In genomic region chr7:84492565-84493034, GRCh38 we compare ENCODE assay signal across 14 cellular contexts.
DNase-seq lines count a peak whose midpoint lies in the region; ATAC-seq and TF ChIP-seq lines count a peak whose summit lies in the region.
"Had no signal": no experiment of that assay in that cellular context is flagged by ENCODE, and none has a peak within 500 bp of the region (broad histone marks: within the 10 kb centered on the region; RNA-seq: fewer than 3 reads in every experiment).

No MANE protein-coding gene starts in this region.

- H4K20me1 ChIP-seq in neural cell (ENCODE audit: insufficient read depth), result no peaks in the 10 kb centered on the region
- H4K20me1 ChIP-seq: BLaER1 treated with 17β-estradiol and CSF1 and Interleukin-3, amounts not matched to agents 10 nM and 100 nM had no signal

- no peak for TF ChIP-seq RAD21 in neural cell (conservative IDR thresholded peaks at IDR 0.05)

- no peaks in the 10 kb centered on the region for H3K36me3 Mint-ChIP-seq in stimulated activated effector memory CD8-positive, alpha-beta T cell treated with anti-CD3 and anti-CD28 coated beads, Interleukin-12 subunit alpha, Interleukin-12 subunit beta, amount 100 ng/mL, for 72 hours

- no peaks in the 10 kb centered on the region for H3K4me1 Mint-ChIP-seq in stimulated activated effector memory CD8-positive, alpha-beta T cell treated with anti-CD3 and anti-CD28 coated beads, Interleukin-12 subunit alpha, Interleukin-12 subunit beta, amount 100 ng/mL, for 72 hours
- H3K4me1 Mint-ChIP-seq: activated CD4-positive, alpha-beta memory T cell treated with anti-CD3 and anti-CD28 coated beads, Interleukin-2, amount 10 ng/mL, durations not matched to agents 7 days and 5 days had no signal

- H2AFZ ChIP-seq in neural cell (ENCODE audit: low read depth, low read length), result no peak overlapping the region

- H3K9me2 ChIP-seq in neural cell (ENCODE audit: insufficient read depth, low read length), result no peaks in the 10 kb centered on the region

- H3K36me3 ChIP-seq in WERI-Rb-1 (no peaks in the 10 kb centered on the region), neural cell (ENCODE audit: insufficient read depth, low read length) (no peaks in the 10 kb centered on the region), A673 (ENCODE audit: insufficient read depth, low read length, poor library complexity, severe bottlenecking) (no peaks in the 10 kb centered on the region)
- H3K36me3 ChIP-seq: ascending aorta; BLaER1 treated with 17β-estradiol and CSF1 and Interleukin-3, amounts not matched to agents 10 nM and 100 nM had no signal

- H3K79me2 ChIP-seq in neural cell (replicated peaks; ENCODE audit: insufficient read depth, low read length), result no peaks in the 10 kb centered on the region

- no peak for ATAC-seq in HG02642 (IDR thresholded peaks at IDR 0.05; ENCODE audit: poor library complexity, unreplicated experiment)
- no peak for ATAC-seq in HG03469 (IDR thresholded peaks at IDR 0.05; ENCODE audit: unreplicated experiment)
- no peak for ATAC-seq in stimulated activated effector memory CD8-positive, alpha-beta T cell treated with anti-CD3 and anti-CD28 coated beads, Interleukin-12 subunit alpha, Interleukin-12 subunit beta, amount 100 ng/mL, for 72 hours

- H3K9me3 Mint-ChIP-seq in stimulated activated effector memory CD8-positive, alpha-beta T cell treated with anti-CD3 and anti-CD28 coated beads, Interleukin-12 subunit alpha, Interleukin-12 subunit beta, amount 100 ng/mL, for 72 hours, result peaks cover 11% of the 10 kb centered on the region
- H3K9me3 Mint-ChIP-seq: activated T-helper 2 cell treated with anti-CD3 and anti-CD28 coated beads, Interferon-gamma antibody, Interleukin-2, Interleukin-4, amounts not matched to agents 10 μg/mL and 5 μg/mL and 100 μg/mL, durations not matched to agents 14 hours and 24 hours and 36 hours had no signal

- H3K9ac ChIP-seq in neural cell (ENCODE audit: low read length), result no peak overlapping the region
- H3K9ac ChIP-seq: BLaER1 treated with 17β-estradiol and CSF1 and Interleukin-3, amounts not matched to agents 10 nM and 100 nM had no signal

- intact Hi-C loops in A673 (cut with micrococcal nuclease; ENCODE audit: unreplicated experiment), result loop anchor here (10.0 kb wide), 1 partner anchor 522 kb away; no protein-coding TSS in a partner anchor

- H3K9me3 ChIP-seq in WERI-Rb-1 (ENCODE audit: severe bottlenecking), result no peaks in the 10 kb centered on the region
- H3K9me3 ChIP-seq in neural cell (ENCODE audit: low read length), result no peaks in the 10 kb centered on the region
- no peaks in the 10 kb centered on the region for H3K9me3 ChIP-seq in A673 (ENCODE audit: low read depth, low read length, poor library complexity, severe bottlenecking)
- H3K9me3 ChIP-seq: ascending aorta; BLaER1 treated with 17β-estradiol and CSF1 and Interleukin-3, amounts not matched to agents 10 nM and 100 nM had no signal

- BruUV-seq in A673 (replicated peaks; lab: Mats Ljungman, UMichigan), result no TSS peak

- no peak overlapping the region for H3K4me3 ChIP-seq in WERI-Rb-1 (ENCODE audit: low read depth, low read length)
- H3K4me3 ChIP-seq in neural cell (ENCODE audit: low read length), result peak overlapping the region; percentile 31
- H3K4me3 ChIP-seq in A673 (ENCODE audit: low read depth, low read length, poor library complexity, severe bottlenecking), result no peak overlapping the region
- H3K4me3 ChIP-seq: ascending aorta; BLaER1 treated with 17β-estradiol and CSF1 and Interleukin-3, amounts not matched to agents 10 nM and 100 nM had no signal

- TF ChIP-seq CTCF in WERI-Rb-1 (IDR thresholded peaks at IDR 0.05; ENCODE audit: low read depth, low read length) (no peak), neural cell (IDR thresholded peaks at IDR 0.05; ENCODE audit: poor library complexity, severe bottlenecking) (no peak), A673 (conservative IDR thresholded peaks at IDR 0.05; ENCODE audit: low read depth, low read length) (no peak)

- no peak overlapping the region for H3K4me3 Mint-ChIP-seq in stimulated activated effector memory CD8-positive, alpha-beta T cell treated with anti-CD3 and anti-CD28 coated beads, Interleukin-12 subunit alpha, Interleukin-12 subunit beta, amount 100 ng/mL, for 72 hours
- H3K4me3 Mint-ChIP-seq: activated CD4-positive, alpha-beta memory T cell treated with anti-CD3 and anti-CD28 coated beads, Interleukin-2, amount 10 ng/mL, durations not matched to agents 7 days and 5 days had no signal

- CTCF ChIA-PET in A673 (lab: Charles Lee), result no interaction called here

- POLR2A ChIA-PET in A673 (lab: Charles Lee; ENCODE audit: low non-redundant PET), result interaction anchor here (0.6 kb wide), 1 partner anchor 440 kb away, joined by 4 read pairs; no protein-coding TSS in a partner anchor

- no peak overlapping the region for H3K27ac Mint-ChIP-seq in stimulated activated effector memory CD8-positive, alpha-beta T cell treated with anti-CD3 and anti-CD28 coated beads, Interleukin-12 subunit alpha, Interleukin-12 subunit beta, amount 100 ng/mL, for 72 hours
- H3K27ac Mint-ChIP-seq: activated CD4-positive, alpha-beta memory T cell treated with anti-CD3 and anti-CD28 coated beads, Interleukin-2, amount 10 ng/mL, durations not matched to agents 7 days and 5 days; activated T-helper 2 cell treated with anti-CD3 and anti-CD28 coated beads, Interferon-gamma antibody, Interleukin-2, Interleukin-4, amounts not matched to agents 10 μg/mL and 5 μg/mL and 100 μg/mL, durations not matched to agents 14 hours and 24 hours and 36 hours had no signal

- peak; percentile 57 for DNase-seq in D341Med (ENCODE audit: low spot score)
- DNase-seq in NCI-H1694 (lab: John Stamatoyannopoulos, UW), result peak; percentile 61
- DNase-seq in WERI-Rb-1, result peak; percentile 14
- no peak for DNase-seq in A673 (ENCODE audit: low spot score)
- no peak for DNase-seq in stimulated activated effector memory CD8-positive, alpha-beta T cell treated with anti-CD3 and anti-CD28 coated beads, Interleukin-12 subunit alpha, Interleukin-12 subunit beta, amount 100 ng/mL, for 72 hours (ENCODE audit: low spot score in 2 of 2)
- DNase-seq: activated CD4-positive, alpha-beta memory T cell treated with anti-CD3 and anti-CD28 coated beads, Interleukin-2, amount 10 ng/mL, durations not matched to agents 7 days and 5 days; NCI-H226; stimulated activated CD4-positive, alpha-beta T cell treated with anti-CD3 and anti-CD28 coated beads, Interleukin-4, amount 100 ng/mL, for 1 hour had no signal

- no peaks in the 10 kb centered on the region for H3K4me1 ChIP-seq in A673 (ENCODE audit: insufficient read depth, low read length, poor library complexity, severe bottlenecking)
- H3K4me1 ChIP-seq: ascending aorta; BLaER1 treated with 17β-estradiol and CSF1 and Interleukin-3, amounts not matched to agents 10 nM and 100 nM had no signal

- TF ChIP-seq EP300 in neural cell (conservative IDR thresholded peaks at IDR 0.05; ENCODE audit: poor library complexity, severe bottlenecking), result peak; percentile 9

- H3K27ac ChIP-seq in WERI-Rb-1, result no peak overlapping the region
- H3K27ac ChIP-seq in neural cell (ENCODE audit: low read length), result peak overlapping the region; percentile 55
- H3K27ac ChIP-seq in A673 (ENCODE audit: low read depth, low read length, poor library complexity, severe bottlenecking), result no peak overlapping the region
- H3K27ac ChIP-seq: ascending aorta; BLaER1 treated with 17β-estradiol and CSF1 and Interleukin-3, amounts not matched to agents 10 nM and 100 nM had no signal

- peaks cover 3% of the 10 kb centered on the region for H3F3A ChIP-seq in neural cell (ENCODE audit: insufficient read depth, low read length, poor library complexity, severe bottlenecking)

- H3K27me3 ChIP-seq in WERI-Rb-1 (ENCODE audit: insufficient read depth, low read depth, severe bottlenecking), result no peaks in the 10 kb centered on the region
- H3K27me3 ChIP-seq in neural cell (ENCODE audit: insufficient read depth, low read depth, low read length), result no peaks in the 10 kb centered on the region
- H3K27me3 ChIP-seq in A673 (replicated peaks; ENCODE audit: insufficient read depth, low read depth, low read length, poor library complexity), result no peaks in the 10 kb centered on the region
- H3K27me3 ChIP-seq: ascending aorta; BLaER1 treated with 17β-estradiol and CSF1 and Interleukin-3, amounts not matched to agents 10 nM and 100 nM had no signal

- peak overlapping the region; percentile 36 for H3K4me2 ChIP-seq in neural cell (ENCODE audit: low read length)
- H3K4me2 ChIP-seq: BLaER1 treated with 17β-estradiol and CSF1 and Interleukin-3, amounts not matched to agents 10 nM and 100 nM had no signal

TF ChIP-seq in neural cell, 6 proteins besides CTCF, POLR2A, EP300 and RAD21:
- no peak for TF ChIP-seq REST (IDR thresholded peaks at IDR 0.05; ENCODE audit: borderline replicate concordance)
- no peak for TF ChIP-seq MXI1 (conservative IDR thresholded peaks at IDR 0.05; ENCODE audit: poor library complexity, severe bottlenecking)
- TF ChIP-seq POLR2AphosphoS5 (IDR thresholded peaks at IDR 0.05), result peak; percentile 15
- TF ChIP-seq TAF1 (IDR thresholded peaks at IDR 0.05; ENCODE audit: low read depth), result no peak
- TF ChIP-seq SMC3 (conservative IDR thresholded peaks at IDR 0.05; ENCODE audit: poor library complexity), result no peak
- no peak for TF ChIP-seq EZH2 (IDR thresholded peaks at IDR 0.05; ENCODE audit: borderline replicate concordance, insufficient read depth, low read length, poor library complexity, severe bottlenecking)

Comparison
In these comparisons a context has a peak if more than half of its experiments do, and no peak if none do; other contexts are left out.
1. DNase-seq: peak in D341Med (single experiment), NCI-H1694 (single experiment) and WERI-Rb-1 (single experiment); none in A673 (single experiment) and stimulated activated effector memory CD8-positive, alpha-beta T cell treated with anti-CD3 and anti-CD28 coated beads, Interleukin-12 subunit alpha, Interleukin-12 subunit beta, amount 100 ng/mL, for 72 hours (0 of 2).